35 cellular contexts compared by ENCODE assay signal in genomic region chr1:79594121-79594698, GRCh38.
"Had no signal": no experiment of that assay in that cellular context is flagged by ENCODE, and none has a peak within 500 bp of the region (broad histone marks: within the 10 kb centered on the region; RNA-seq: fewer than 3 reads in every experiment).

No MANE protein-coding gene starts in this region.

- H3K9me3 ChIP-seq: MG63 had no signal

- H3K4me3 ChIP-seq: MG63 had no signal

- H3K4me2 ChIP-seq: KMS-11 had no signal

- H3K27ac ChIP-seq: KMS-11 had no signal

- H3K9ac ChIP-seq: KMS-11 had no signal

- H3K27me3 ChIP-seq: MG63 had no signal

- H3K36me3 ChIP-seq: MG63 had no signal

- DNase-seq: Karpas-422, Kasumi-1, KBM-7, KG1, MG63, MM.1S, MV-4-11, NCI-H1048, NCI-H1092, NCI-H1092 treated with DMSO at 0.1 percent for 48 hours, NCI-H1105, NCI-H1105 treated with DMSO at 0.1 percent for 48 hours, NCI-H1417, NCI-H1417 treated with DMSO at 0.1 percent for 48 hours, NCI-H1436, NCI-H1436 treated with DMSO at 0.1 percent for 48 hours, NCI-H146, NCI-H1694, NCI-H1694 treated with DMSO at 0.1 percent for 48 hours, NCI-H187, NCI-H187 treated with DMSO at 0.1 percent for 48 hours, NCI-H1930, NCI-H2029, NCI-H2029 treated with DMSO at 0.1 percent for 48 hours, NCI-H2081, NCI-H2081 treated with DMSO at 0.1 percent for 48 hours, NCI-H2107, NCI-H2171, NCI-H2171 treated with DMSO at 0.1 percent for 48 hours, NCI-H2227 treated with DMSO at 0.1 percent for 48 hours, NCI-H226, NCI-H345, NCI-H446, NCI-H446 treated with DMSO at 0.1 percent for 48 hours had no signal
